Comparison of ENCODE assay signal across 1 cellular context in the genomic region with DNA sequence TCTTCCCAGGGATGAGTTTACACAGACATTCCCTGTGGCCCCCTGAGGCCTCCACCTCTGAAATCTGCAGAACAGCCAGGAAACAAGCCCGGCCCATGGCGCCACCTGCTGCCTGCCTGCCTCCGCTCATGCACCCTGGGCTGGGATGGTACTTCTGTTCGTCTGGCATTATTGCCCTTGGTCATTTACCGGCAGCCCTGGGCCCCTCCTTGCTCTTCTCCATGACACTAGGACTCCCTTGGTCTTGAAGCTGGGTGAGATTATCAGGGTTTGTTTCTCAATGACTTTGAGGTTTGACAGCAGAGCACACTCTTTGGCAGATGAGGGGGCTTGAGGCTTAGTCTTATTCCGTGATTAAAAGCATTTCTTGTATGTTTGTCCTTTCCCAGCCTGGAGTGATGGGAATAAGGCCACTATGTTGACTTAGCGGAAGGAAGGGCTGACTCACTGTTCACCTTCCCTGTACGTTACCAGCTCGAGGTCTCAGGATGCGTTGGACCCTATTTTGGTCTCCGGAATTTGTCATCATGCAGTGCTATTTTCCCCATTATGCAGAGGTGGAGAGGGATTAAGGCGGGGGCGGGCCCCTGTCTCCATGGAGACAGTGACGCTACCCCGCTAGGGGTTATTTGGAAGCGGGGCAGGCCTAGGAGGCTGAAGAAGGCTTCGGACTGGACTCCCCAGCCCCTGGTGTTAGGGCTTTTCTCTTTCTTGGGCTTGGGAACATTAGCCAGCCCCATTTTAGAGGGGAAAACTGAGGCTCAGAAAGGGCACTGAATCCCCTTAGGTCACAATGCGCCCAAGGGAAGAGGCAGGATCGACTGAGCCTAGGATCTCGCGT.
A peak's percentile ranks its signal among the peaks of the same experiment; 100 is the strongest.
TF ChIP-seq lines count a peak whose summit lies in the region.

No MANE protein-coding gene starts in this region.

TF ChIP-seq in HepG2, 621 proteins besides CTCF, POLR2A, EP300 and RAD21 (continues in another document):
- no peak for TF ChIP-seq SMYD3 (CRISPR knock-in tag; IDR thresholded peaks at IDR 0.05)
- TF ChIP-seq RFXAP (CRISPR knock-in tag; IDR thresholded peaks at IDR 0.05; ENCODE audit: borderline replicate concordance): no peak
- peak; percentile 21; the same call in 1 of the 2 replicates for TF ChIP-seq GLI4 (CRISPR knock-in tag; IDR thresholded peaks at IDR 0.05; ENCODE audit: borderline replicate concordance)
- no peak for TF ChIP-seq KDM1A (CRISPR knock-in tag; IDR thresholded peaks at IDR 0.05)
- peak; percentile 70; the same call in 1 of the 2 replicates for TF ChIP-seq ZNF225 (CRISPR knock-in tag; IDR thresholded peaks at IDR 0.05)
- no peak; the same call in 1 of the 2 replicates for TF ChIP-seq MTF2 (CRISPR knock-in tag; IDR thresholded peaks at IDR 0.05; ENCODE audit: borderline replicate concordance)
- peak; percentile 55; the same call in 1 of the 2 replicates for TF ChIP-seq ZNF510 (CRISPR knock-in tag; IDR thresholded peaks at IDR 0.05; ENCODE audit: low read depth)
- peak; percentile 44 for TF ChIP-seq XRCC5 (optimal IDR thresholded peaks at IDR 0.05; ENCODE audit: low read length)
- TF ChIP-seq TBP (CRISPR knock-in tag; IDR thresholded peaks at IDR 0.05): no peak
- TF ChIP-seq SIN3A (IDR thresholded peaks at IDR 0.05; ENCODE audit: borderline replicate concordance, low read depth, low read length): peak; percentile 51; the same call in 1 of the 2 replicates
- TF ChIP-seq, protein P1, sequence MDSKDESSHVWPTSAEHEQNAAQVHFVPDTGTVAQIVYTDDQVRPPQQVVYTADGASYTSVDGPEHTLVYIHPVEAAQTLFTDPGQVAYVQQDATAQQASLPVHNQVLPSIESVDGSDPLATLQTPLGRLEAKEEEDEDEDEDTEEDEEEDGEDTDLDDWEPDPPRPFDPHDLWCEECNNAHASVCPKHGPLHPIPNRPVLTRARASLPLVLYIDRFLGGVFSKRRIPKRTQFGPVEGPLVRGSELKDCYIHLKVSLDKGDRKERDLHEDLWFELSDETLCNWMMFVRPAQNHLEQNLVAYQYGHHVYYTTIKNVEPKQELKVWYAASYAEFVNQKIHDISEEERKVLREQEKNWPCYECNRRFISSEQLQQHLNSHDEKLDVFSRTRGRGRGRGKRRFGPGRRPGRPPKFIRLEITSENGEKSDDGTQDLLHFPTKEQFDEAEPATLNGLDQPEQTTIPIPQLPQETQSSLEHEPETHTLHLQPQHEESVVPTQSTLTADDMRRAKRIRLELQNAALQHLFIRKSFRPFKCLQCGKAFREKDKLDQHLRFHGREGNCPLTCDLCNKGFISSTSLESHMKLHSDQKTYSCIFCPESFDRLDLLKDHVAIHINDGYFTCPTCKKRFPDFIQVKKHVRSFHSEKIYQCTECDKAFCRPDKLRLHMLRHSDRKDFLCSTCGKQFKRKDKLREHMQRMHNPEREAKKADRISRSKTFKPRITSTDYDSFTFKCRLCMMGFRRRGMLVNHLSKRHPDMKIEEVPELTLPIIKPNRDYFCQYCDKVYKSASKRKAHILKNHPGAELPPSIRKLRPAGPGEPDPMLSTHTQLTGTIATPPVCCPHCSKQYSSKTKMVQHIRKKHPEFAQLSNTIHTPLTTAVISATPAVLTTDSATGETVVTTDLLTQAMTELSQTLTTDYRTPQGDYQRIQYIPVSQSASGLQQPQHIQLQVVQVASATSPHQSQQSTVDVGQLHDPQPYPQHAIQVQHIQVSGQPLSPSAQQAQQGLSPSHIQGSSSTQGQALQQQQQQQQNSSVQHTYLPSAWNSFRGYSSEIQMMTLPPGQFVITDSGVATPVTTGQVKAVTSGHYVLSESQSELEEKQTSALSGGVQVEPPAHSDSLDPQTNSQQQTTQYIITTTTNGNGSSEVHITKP (CRISPR knock-in tag; IDR thresholded peaks at IDR 0.05; ENCODE audit: low read depth): peak; percentile 71
- peak; percentile 26; the same call in 1 of the 2 replicates for TF ChIP-seq ZNF558 (CRISPR knock-in tag; IDR thresholded peaks at IDR 0.05; ENCODE audit: borderline replicate concordance)
- 0 out of 2 replicates have a peak, but pooled peaks have one; percentile 35 for TF ChIP-seq SP2 (CRISPR knock-in tag; IDR thresholded peaks at IDR 0.05)
- TF ChIP-seq ZMYM4 (CRISPR knock-in tag; IDR thresholded peaks at IDR 0.05): peak; percentile 53
- TF ChIP-seq, protein P2, sequence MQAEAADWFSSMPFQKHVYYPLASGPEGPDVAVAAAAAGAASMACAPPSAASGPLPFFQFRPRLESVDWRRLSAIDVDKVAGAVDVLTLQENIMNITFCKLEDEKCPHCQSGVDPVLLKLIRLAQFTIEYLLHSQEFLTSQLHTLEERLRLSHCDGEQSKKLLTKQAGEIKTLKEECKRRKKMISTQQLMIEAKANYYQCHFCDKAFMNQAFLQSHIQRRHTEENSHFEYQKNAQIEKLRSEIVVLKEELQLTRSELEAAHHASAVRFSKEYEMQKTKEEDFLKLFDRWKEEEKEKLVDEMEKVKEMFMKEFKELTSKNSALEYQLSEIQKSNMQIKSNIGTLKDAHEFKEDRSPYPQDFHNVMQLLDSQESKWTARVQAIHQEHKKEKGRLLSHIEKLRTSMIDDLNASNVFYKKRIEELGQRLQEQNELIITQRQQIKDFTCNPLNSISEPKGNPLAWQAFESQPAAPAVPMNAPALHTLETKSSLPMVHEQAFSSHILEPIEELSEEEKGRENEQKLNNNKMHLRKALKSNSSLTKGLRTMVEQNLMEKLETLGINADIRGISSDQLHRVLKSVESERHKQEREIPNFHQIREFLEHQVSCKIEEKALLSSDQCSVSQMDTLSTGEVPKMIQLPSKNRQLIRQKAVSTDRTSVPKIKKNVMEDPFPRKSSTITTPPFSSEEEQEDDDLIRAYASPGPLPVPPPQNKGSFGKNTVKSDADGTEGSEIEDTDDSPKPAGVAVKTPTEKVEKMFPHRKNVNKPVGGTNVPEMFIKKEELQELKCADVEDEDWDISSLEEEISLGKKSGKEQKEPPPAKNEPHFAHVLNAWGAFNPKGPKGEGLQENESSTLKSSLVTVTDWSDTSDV (CRISPR knock-in tag; IDR thresholded peaks at IDR 0.05): 0 out of 2 replicates have a peak, but pooled peaks have one; percentile 46
- peak; percentile 80 for TF ChIP-seq RFX3 (CRISPR knock-in tag; IDR thresholded peaks at IDR 0.05)
- peak; percentile 28; the same call in 1 of the 2 replicates for TF ChIP-seq ZNF605 (CRISPR knock-in tag; IDR thresholded peaks at IDR 0.05)
- TF ChIP-seq MXI1 (IDR thresholded peaks at IDR 0.05; ENCODE audit: borderline replicate concordance, low read depth, low read length): peak; percentile 51; the same call in 1 of the 3 replicates
- TF ChIP-seq ZNF33B (CRISPR knock-in tag; IDR thresholded peaks at IDR 0.05): no peak
- no peak for TF ChIP-seq ADNP (CRISPR knock-in tag; IDR thresholded peaks at IDR 0.05)
- TF ChIP-seq RFX5 (IDR thresholded peaks at IDR 0.05; ENCODE audit: low read depth, low read length): no peak
- no peak for TF ChIP-seq JUNB (CRISPR knock-in tag; IDR thresholded peaks at IDR 0.05; ENCODE audit: borderline replicate concordance)
- TF ChIP-seq ZNF556 (CRISPR knock-in tag; IDR thresholded peaks at IDR 0.05; ENCODE audit: borderline replicate concordance): no peak
- TF ChIP-seq, protein P3, sequence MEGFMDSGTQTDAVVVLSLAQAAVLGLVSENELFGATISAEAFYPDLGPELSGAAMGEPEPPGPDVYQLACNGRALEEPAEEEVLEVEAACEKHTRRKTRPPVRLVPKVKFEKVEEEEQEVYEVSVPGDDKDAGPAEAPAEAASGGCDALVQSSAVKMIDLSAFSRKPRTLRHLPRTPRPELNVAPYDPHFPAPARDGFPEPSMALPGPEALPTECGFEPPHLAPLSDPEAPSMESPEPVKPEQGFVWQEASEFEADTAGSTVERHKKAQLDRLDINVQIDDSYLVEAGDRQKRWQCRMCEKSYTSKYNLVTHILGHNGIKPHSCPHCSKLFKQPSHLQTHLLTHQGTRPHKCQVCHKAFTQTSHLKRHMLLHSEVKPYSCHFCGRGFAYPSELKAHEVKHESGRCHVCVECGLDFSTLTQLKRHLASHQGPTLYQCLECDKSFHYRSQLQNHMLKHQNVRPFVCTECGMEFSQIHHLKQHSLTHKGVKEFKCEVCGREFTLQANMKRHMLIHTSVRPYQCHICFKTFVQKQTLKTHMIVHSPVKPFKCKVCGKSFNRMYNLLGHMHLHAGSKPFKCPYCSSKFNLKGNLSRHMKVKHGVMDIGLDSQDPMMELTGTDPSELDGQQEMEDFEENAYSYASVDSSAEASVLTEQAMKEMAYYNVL (CRISPR knock-in tag; IDR thresholded peaks at IDR 0.05; ENCODE audit: borderline replicate concordance): no peak
- TF ChIP-seq TBX2 (CRISPR knock-in tag; IDR thresholded peaks at IDR 0.05; ENCODE audit: borderline replicate concordance): 0 out of 2 replicates have a peak, but pooled peaks have one; percentile 11
- TF ChIP-seq ZNF629 (CRISPR knock-in tag; conservative IDR thresholded peaks at IDR 0.05): peak; percentile 69; the same call in 1 of the 2 replicates
- TF ChIP-seq, protein P4, sequence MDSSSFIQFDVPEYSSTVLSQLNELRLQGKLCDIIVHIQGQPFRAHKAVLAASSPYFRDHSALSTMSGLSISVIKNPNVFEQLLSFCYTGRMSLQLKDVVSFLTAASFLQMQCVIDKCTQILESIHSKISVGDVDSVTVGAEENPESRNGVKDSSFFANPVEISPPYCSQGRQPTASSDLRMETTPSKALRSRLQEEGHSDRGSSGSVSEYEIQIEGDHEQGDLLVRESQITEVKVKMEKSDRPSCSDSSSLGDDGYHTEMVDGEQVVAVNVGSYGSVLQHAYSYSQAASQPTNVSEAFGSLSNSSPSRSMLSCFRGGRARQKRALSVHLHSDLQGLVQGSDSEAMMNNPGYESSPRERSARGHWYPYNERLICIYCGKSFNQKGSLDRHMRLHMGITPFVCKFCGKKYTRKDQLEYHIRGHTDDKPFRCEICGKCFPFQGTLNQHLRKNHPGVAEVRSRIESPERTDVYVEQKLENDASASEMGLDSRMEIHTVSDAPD (CRISPR knock-in tag; IDR thresholded peaks at IDR 0.05): no peak
- TF ChIP-seq, protein P5, sequence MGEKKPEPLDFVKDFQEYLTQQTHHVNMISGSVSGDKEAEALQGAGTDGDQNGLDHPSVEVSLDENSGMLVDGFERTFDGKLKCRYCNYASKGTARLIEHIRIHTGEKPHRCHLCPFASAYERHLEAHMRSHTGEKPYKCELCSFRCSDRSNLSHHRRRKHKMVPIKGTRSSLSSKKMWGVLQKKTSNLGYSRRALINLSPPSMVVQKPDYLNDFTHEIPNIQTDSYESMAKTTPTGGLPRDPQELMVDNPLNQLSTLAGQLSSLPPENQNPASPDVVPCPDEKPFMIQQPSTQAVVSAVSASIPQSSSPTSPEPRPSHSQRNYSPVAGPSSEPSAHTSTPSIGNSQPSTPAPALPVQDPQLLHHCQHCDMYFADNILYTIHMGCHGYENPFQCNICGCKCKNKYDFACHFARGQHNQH (CRISPR knock-in tag; IDR thresholded peaks at IDR 0.05): peak; percentile 51; the same call in 1 of the 2 replicates
- TF ChIP-seq EED (CRISPR knock-in tag; IDR thresholded peaks at IDR 0.05): 0 out of 2 replicates have a peak, but pooled peaks have one; percentile 51
- TF ChIP-seq, protein P6, sequence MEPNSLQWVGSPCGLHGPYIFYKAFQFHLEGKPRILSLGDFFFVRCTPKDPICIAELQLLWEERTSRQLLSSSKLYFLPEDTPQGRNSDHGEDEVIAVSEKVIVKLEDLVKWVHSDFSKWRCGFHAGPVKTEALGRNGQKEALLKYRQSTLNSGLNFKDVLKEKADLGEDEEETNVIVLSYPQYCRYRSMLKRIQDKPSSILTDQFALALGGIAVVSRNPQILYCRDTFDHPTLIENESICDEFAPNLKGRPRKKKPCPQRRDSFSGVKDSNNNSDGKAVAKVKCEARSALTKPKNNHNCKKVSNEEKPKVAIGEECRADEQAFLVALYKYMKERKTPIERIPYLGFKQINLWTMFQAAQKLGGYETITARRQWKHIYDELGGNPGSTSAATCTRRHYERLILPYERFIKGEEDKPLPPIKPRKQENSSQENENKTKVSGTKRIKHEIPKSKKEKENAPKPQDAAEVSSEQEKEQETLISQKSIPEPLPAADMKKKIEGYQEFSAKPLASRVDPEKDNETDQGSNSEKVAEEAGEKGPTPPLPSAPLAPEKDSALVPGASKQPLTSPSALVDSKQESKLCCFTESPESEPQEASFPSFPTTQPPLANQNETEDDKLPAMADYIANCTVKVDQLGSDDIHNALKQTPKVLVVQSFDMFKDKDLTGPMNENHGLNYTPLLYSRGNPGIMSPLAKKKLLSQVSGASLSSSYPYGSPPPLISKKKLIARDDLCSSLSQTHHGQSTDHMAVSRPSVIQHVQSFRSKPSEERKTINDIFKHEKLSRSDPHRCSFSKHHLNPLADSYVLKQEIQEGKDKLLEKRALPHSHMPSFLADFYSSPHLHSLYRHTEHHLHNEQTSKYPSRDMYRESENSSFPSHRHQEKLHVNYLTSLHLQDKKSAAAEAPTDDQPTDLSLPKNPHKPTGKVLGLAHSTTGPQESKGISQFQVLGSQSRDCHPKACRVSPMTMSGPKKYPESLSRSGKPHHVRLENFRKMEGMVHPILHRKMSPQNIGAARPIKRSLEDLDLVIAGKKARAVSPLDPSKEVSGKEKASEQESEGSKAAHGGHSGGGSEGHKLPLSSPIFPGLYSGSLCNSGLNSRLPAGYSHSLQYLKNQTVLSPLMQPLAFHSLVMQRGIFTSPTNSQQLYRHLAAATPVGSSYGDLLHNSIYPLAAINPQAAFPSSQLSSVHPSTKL (CRISPR knock-in tag; IDR thresholded peaks at IDR 0.05): peak; percentile 29; the same call in 1 of the 2 replicates
- TF ChIP-seq TOE1 (CRISPR knock-in tag; IDR thresholded peaks at IDR 0.05): no peak
- TF ChIP-seq NFKB2 (CRISPR knock-in tag; IDR thresholded peaks at IDR 0.05; ENCODE audit: borderline replicate concordance): no peak
- TF ChIP-seq MEF2D (CRISPR knock-in tag; IDR thresholded peaks at IDR 0.05): peak; percentile 45; the same call in 1 of the 2 replicates
- TF ChIP-seq, protein P7, sequence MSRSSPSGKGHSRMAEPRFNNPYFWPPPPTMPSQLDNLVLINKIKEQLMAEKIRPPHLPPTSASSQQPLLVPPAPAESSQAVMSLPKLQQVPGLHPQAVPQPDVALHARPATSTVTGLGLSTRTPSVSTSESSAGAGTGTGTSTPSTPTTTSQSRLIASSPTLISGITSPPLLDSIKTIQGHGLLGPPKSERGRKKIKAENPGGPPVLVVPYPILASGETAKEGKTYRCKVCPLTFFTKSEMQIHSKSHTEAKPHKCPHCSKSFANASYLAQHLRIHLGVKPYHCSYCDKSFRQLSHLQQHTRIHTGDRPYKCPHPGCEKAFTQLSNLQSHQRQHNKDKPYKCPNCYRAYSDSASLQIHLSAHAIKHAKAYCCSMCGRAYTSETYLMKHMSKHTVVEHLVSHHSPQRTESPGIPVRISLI (CRISPR knock-in tag; IDR thresholded peaks at IDR 0.05; ENCODE audit: borderline replicate concordance): 0 out of 2 replicates have a peak, but pooled peaks have one; percentile 22
- no peak for TF ChIP-seq MAFG (CRISPR knock-in tag; IDR thresholded peaks at IDR 0.05)
- peak; percentile 50; the same call in 1 of the 2 replicates for TF ChIP-seq ZKSCAN8 (CRISPR knock-in tag; IDR thresholded peaks at IDR 0.05; ENCODE audit: borderline replicate concordance)
- TF ChIP-seq TEAD3 (CRISPR knock-in tag; optimal IDR thresholded peaks at IDR 0.05; ENCODE audit: borderline replicate concordance): peak; percentile 55
- peak; percentile 81 for TF ChIP-seq ZNF768 (CRISPR knock-in tag; IDR thresholded peaks at IDR 0.05)
- TF ChIP-seq FOXC1 (CRISPR knock-in tag; IDR thresholded peaks at IDR 0.05; ENCODE audit: borderline replicate concordance): peak; percentile 52; the same call in 1 of the 2 replicates
- peak; percentile 74 for TF ChIP-seq STAG1 (CRISPR knock-in tag; IDR thresholded peaks at IDR 0.05)
- TF ChIP-seq KLF15 (CRISPR knock-in tag; IDR thresholded peaks at IDR 0.05; ENCODE audit: borderline replicate concordance): no peak
- TF ChIP-seq ESRRA (CRISPR knock-in tag; IDR thresholded peaks at IDR 0.05; ENCODE audit: low read depth): no peak
- TF ChIP-seq MEIS1 (CRISPR knock-in tag; IDR thresholded peaks at IDR 0.05; ENCODE audit: borderline replicate concordance): 0 out of 2 replicates have a peak, but pooled peaks have one; percentile 64
- no peak for TF ChIP-seq HOXA7 (CRISPR knock-in tag; IDR thresholded peaks at IDR 0.05)
- no peak for TF ChIP-seq KLF11 (CRISPR knock-in tag; IDR thresholded peaks at IDR 0.05)
- 0 out of 2 replicates have a peak, but pooled peaks have one; percentile 27 for TF ChIP-seq ZZZ3 (CRISPR knock-in tag; IDR thresholded peaks at IDR 0.05; ENCODE audit: borderline replicate concordance)
